Comparison of ENCODE assay signal across 1 cellular context in the genomic region with DNA sequence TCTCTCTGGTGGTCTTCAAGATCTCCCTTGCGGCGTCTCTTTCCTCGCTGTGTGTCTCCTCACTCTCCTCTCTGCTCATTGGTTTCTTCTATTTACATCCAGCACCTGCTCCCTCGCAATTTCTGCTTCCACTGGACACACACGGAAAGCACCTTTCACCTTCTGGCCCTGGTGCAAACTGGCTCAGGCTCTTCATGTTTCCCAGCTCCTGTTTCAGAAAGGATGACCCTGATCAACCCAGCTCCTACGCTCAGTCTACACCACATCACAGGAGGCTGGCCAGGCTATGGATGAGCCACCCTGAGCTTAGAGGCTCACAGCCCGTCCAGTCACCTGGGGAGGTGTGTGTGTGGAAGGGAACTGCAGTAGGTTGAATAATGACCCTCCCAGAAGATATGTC.
TF ChIP-seq lines count a peak whose summit lies in the region.

No MANE protein-coding gene starts in this region.

TF ChIP-seq in H1, 55 proteins besides CTCF, POLR2A, EP300 and RAD21:
- no peak for TF ChIP-seq YY1 (IDR thresholded peaks at IDR 0.05; ENCODE audit: low read depth, low read length)
- no peak for TF ChIP-seq JUN (IDR thresholded peaks at IDR 0.05; ENCODE audit: low read depth, low read length)
- TF ChIP-seq ASH2L (IDR thresholded peaks at IDR 0.05; ENCODE audit: low read length), result no peak
- TF ChIP-seq, protein P1, sequence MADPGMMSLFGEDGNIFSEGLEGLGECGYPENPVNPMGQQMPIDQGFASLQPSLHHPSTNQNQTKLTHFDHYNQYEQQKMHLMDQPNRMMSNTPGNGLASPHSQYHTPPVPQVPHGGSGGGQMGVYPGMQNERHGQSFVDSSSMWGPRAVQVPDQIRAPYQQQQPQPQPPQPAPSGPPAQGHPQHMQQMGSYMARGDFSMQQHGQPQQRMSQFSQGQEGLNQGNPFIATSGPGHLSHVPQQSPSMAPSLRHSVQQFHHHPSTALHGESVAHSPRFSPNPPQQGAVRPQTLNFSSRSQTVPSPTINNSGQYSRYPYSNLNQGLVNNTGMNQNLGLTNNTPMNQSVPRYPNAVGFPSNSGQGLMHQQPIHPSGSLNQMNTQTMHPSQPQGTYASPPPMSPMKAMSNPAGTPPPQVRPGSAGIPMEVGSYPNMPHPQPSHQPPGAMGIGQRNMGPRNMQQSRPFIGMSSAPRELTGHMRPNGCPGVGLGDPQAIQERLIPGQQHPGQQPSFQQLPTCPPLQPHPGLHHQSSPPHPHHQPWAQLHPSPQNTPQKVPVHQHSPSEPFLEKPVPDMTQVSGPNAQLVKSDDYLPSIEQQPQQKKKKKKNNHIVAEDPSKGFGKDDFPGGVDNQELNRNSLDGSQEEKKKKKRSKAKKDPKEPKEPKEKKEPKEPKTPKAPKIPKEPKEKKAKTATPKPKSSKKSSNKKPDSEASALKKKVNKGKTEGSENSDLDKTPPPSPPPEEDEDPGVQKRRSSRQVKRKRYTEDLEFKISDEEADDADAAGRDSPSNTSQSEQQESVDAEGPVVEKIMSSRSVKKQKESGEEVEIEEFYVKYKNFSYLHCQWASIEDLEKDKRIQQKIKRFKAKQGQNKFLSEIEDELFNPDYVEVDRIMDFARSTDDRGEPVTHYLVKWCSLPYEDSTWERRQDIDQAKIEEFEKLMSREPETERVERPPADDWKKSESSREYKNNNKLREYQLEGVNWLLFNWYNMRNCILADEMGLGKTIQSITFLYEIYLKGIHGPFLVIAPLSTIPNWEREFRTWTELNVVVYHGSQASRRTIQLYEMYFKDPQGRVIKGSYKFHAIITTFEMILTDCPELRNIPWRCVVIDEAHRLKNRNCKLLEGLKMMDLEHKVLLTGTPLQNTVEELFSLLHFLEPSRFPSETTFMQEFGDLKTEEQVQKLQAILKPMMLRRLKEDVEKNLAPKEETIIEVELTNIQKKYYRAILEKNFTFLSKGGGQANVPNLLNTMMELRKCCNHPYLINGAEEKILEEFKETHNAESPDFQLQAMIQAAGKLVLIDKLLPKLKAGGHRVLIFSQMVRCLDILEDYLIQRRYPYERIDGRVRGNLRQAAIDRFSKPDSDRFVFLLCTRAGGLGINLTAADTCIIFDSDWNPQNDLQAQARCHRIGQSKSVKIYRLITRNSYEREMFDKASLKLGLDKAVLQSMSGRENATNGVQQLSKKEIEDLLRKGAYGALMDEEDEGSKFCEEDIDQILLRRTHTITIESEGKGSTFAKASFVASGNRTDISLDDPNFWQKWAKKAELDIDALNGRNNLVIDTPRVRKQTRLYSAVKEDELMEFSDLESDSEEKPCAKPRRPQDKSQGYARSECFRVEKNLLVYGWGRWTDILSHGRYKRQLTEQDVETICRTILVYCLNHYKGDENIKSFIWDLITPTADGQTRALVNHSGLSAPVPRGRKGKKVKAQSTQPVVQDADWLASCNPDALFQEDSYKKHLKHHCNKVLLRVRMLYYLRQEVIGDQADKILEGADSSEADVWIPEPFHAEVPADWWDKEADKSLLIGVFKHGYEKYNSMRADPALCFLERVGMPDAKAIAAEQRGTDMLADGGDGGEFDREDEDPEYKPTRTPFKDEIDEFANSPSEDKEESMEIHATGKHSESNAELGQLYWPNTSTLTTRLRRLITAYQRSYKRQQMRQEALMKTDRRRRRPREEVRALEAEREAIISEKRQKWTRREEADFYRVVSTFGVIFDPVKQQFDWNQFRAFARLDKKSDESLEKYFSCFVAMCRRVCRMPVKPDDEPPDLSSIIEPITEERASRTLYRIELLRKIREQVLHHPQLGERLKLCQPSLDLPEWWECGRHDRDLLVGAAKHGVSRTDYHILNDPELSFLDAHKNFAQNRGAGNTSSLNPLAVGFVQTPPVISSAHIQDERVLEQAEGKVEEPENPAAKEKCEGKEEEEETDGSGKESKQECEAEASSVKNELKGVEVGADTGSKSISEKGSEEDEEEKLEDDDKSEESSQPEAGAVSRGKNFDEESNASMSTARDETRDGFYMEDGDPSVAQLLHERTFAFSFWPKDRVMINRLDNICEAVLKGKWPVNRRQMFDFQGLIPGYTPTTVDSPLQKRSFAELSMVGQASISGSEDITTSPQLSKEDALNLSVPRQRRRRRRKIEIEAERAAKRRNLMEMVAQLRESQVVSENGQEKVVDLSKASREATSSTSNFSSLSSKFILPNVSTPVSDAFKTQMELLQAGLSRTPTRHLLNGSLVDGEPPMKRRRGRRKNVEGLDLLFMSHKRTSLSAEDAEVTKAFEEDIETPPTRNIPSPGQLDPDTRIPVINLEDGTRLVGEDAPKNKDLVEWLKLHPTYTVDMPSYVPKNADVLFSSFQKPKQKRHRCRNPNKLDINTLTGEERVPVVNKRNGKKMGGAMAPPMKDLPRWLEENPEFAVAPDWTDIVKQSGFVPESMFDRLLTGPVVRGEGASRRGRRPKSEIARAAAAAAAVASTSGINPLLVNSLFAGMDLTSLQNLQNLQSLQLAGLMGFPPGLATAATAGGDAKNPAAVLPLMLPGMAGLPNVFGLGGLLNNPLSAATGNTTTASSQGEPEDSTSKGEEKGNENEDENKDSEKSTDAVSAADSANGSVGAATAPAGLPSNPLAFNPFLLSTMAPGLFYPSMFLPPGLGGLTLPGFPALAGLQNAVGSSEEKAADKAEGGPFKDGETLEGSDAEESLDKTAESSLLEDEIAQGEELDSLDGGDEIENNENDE (IDR thresholded peaks at IDR 0.05; ENCODE audit: insufficient replicate concordance, low read length), result no peak
- TF ChIP-seq RBBP5 (IDR thresholded peaks at IDR 0.05; ENCODE audit: borderline replicate concordance, low read depth, low read length), result no peak
- no peak for TF ChIP-seq ZNF274 (IDR thresholded peaks at IDR 0.05; ENCODE audit: borderline replicate concordance, extremely low read depth, low read length)
- TF ChIP-seq RNF2 (IDR thresholded peaks at IDR 0.05; ENCODE audit: borderline replicate concordance, low read depth, low read length, missing control alignments, poor library complexity, severe bottlenecking), result no peak
- TF ChIP-seq CREB1 (IDR thresholded peaks at IDR 0.05), result no peak
- TF ChIP-seq TAF7 (optimal IDR thresholded peaks at IDR 0.05; ENCODE audit: borderline replicate concordance, low read depth, low read length), result no peak
- no peak for TF ChIP-seq SP1 (IDR thresholded peaks at IDR 0.05; ENCODE audit: low read depth, low read length)
- TF ChIP-seq, protein P2, sequence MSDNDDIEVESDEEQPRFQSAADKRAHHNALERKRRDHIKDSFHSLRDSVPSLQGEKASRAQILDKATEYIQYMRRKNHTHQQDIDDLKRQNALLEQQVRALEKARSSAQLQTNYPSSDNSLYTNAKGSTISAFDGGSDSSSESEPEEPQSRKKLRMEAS (IDR thresholded peaks at IDR 0.05), result no peak
- no peak for TF ChIP-seq CEBPB (IDR thresholded peaks at IDR 0.05; ENCODE audit: low read depth, low read length)
